Comparison of ENCODE assay signal across 12 cellular contexts in the genomic region with DNA sequence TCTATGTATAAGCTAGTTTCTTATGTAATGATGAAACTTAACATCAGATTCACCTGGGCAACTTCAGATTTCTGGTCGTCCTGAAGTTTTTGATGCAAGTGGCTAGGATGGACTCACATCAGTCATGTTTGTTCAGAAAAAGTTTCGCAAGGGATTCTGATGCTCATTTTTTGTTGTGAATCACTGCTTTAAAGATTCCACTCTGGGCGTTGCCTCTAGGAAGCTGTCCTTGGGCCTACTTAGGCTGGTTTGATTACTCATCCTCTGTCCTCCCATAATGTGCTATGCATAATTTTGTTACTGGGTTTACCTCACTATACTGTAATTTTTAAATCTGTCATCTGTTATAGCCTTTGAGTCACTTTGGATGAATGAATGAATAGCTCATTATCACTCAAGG. TPM values are rescaled to one million over a fixed set of nuclear protein-coding genes. Genes with fewer than 3 reads are reported as not detected.
DNase-seq lines count a peak whose midpoint lies in the region; ATAC-seq and TF ChIP-seq lines count a peak whose summit lies in the region.
"Had no signal": no experiment of that assay in that cellular context is flagged by ENCODE, and none has a peak within 500 bp of the region (broad histone marks: within the 10 kb centered on the region; RNA-seq: fewer than 3 reads in every experiment).

No MANE protein-coding gene starts in this region.

- ATAC-seq in activated naive CD4-positive, alpha-beta T cell treated with anti-CD3 and anti-CD28 coated beads, Interleukin-2, amount 50 U/mL, for 72 hours: peak; percentile 76
- ATAC-seq in foreskin keratinocyte: peak; percentile 100

- H3K27me3 Mint-ChIP-seq in Calu3 (ENCODE audit: unreplicated experiment): no peaks in the 10 kb centered on the region
- H3K27me3 Mint-ChIP-seq: stimulated activated naive CD8-positive, alpha-beta T cell treated with anti-CD3 and anti-CD28 coated beads, Interleukin-15, Interleukin-2, amounts not matched to agents 100 ng/mL and 50 ng/mL, for 24 hours had no signal

- H3K27ac Mint-ChIP-seq in activated naive CD4-positive, alpha-beta T cell treated with anti-CD3 and anti-CD28 coated beads, Interleukin-2, amount 50 U/mL, for 72 hours: no peak overlapping the region
- H3K27ac Mint-ChIP-seq in Calu3 (ENCODE audit: unreplicated experiment): no peak overlapping the region
- H3K27ac Mint-ChIP-seq: stimulated activated naive CD8-positive, alpha-beta T cell treated with anti-CD3 and anti-CD28 coated beads, Interleukin-15, Interleukin-2, amounts not matched to agents 100 ng/mL and 50 ng/mL, for 24 hours had no signal

- CTCF ChIA-PET in Calu3 (lab: Charles Lee): interaction anchor here (0.6 kb wide), 1 partner anchor 995 kb away, joined by 3 read pairs; no protein-coding TSS in a partner anchor

- peaks cover 14 to 15% of the 10 kb centered on the region in 2 donors for H3K36me3 Mint-ChIP-seq in activated naive CD4-positive, alpha-beta T cell treated with anti-CD3 and anti-CD28 coated beads, Interleukin-2, amount 50 U/mL, for 72 hours
- H3K36me3 Mint-ChIP-seq in Calu3 (ENCODE audit: insufficient read depth, unreplicated experiment): no peaks in the 10 kb centered on the region

- no peak overlapping the region for H3K4me3 Mint-ChIP-seq in Calu3 (ENCODE audit: low read depth, unreplicated experiment)
- H3K4me3 Mint-ChIP-seq: stimulated activated naive CD8-positive, alpha-beta T cell treated with anti-CD3 and anti-CD28 coated beads, Interleukin-15, Interleukin-2, amounts not matched to agents 100 ng/mL and 50 ng/mL, for 24 hours had no signal

- H3K4me1 Mint-ChIP-seq in Calu3 (ENCODE audit: low read depth, unreplicated experiment): peaks cover 22% of the 10 kb centered on the region

- H3K9ac ChIP-seq in colonic mucosa (ENCODE audit: low read depth in 2 of 2, low read length in 2 of 2): no peak overlapping the region

- H3K4me1 ChIP-seq in foreskin keratinocyte (peaks cover 29% of the 10 kb centered on the region), vagina (peaks cover 9% of the 10 kb centered on the region), colonic mucosa (no peaks in the 10 kb centered on the region)
- H3K4me1 ChIP-seq: BE2C had no signal

- no peak for TF ChIP-seq POLR2A in vagina (IDR thresholded peaks at IDR 0.05)

- no peaks in the 10 kb centered on the region for H3K36me3 ChIP-seq in vagina
- no peaks in the 10 kb centered on the region for H3K36me3 ChIP-seq in colonic mucosa
- H3K36me3 ChIP-seq: BE2C had no signal

- H3K27ac ChIP-seq in foreskin keratinocyte: peak overlapping the region; percentile 80
- peak overlapping the region; percentile 47 for H3K27ac ChIP-seq in vagina
- H3K27ac ChIP-seq in colonic mucosa: no peak overlapping the region

- no peak for DNase-seq in activated naive CD4-positive, alpha-beta T cell treated with anti-CD3 and anti-CD28 coated beads, Interleukin-2, amount 50 U/mL, for 72 hours (ENCODE audit: low spot score in 2 of 2)
- DNase-seq in activated naive CD4-positive, alpha-beta T cell treated with Interleukin-2 at 50 U/mL for 16 hours: no peak
- DNase-seq in SW 1271 (lab: John Stamatoyannopoulos, UW) (peak; percentile 34 to 46), foreskin keratinocyte (peak; percentile 99), vagina (ENCODE audit: extremely low spot score in 2 of 2) (no peak), COLO829 (ENCODE audit: low spot score) (no peak), colonic mucosa (no peak), Calu3 (no peak)
- DNase-seq: activated gamma-delta T cell; BE2C; effector CD4-positive, alpha-beta T cell had no signal

- H3K9me3 ChIP-seq in vagina (no peaks in the 10 kb centered on the region), colonic mucosa (no peaks in the 10 kb centered on the region)
- H3K9me3 ChIP-seq: BE2C had no signal

- BruUV-seq in Calu3 (replicated peaks; lab: Mats Ljungman, UMichigan): no TSS peak

- TF ChIP-seq CTCF in foreskin keratinocyte (conservative IDR thresholded peaks at IDR 0.05) (no peak), vagina (IDR thresholded peaks at IDR 0.05) (no peak), colonic mucosa (IDR thresholded peaks at IDR 0.05) (no peak), Calu3 (IDR thresholded peaks at IDR 0.05; ENCODE audit: unreplicated experiment) (no peak)

- intact Hi-C loops in vagina (cut with DNase I): no loop called here
- intact Hi-C loops in colonic mucosa (cut with DNase I): no loop called here
- intact Hi-C loops in Calu3 (cut with micrococcal nuclease; ENCODE audit: unreplicated experiment): no loop called here

- no peaks in the 10 kb centered on the region for H3K27me3 ChIP-seq in foreskin keratinocyte
- H3K27me3 ChIP-seq in vagina: no peaks in the 10 kb centered on the region
- H3K27me3 ChIP-seq in colonic mucosa: no peaks in the 10 kb centered on the region
- H3K27me3 ChIP-seq: BE2C had no signal

- H3K9me3 Mint-ChIP-seq in activated naive CD4-positive, alpha-beta T cell treated with anti-CD3 and anti-CD28 coated beads, Interleukin-2, amount 50 U/mL, for 72 hours: peaks cover 3 to 10% of the 10 kb centered on the region in 2 donors
- peaks cover 2% of the 10 kb centered on the region for H3K9me3 Mint-ChIP-seq in Calu3 (ENCODE audit: low read depth, unreplicated experiment)

- H3K4me3 ChIP-seq in vagina (no peak overlapping the region), colonic mucosa (no peak overlapping the region)

RNA-seq across cellular contexts. Expression of gene HERC3, which starts 30.8 kb away (rescaled TPM):
- total RNA-seq in activated naive CD4-positive, alpha-beta T cell treated with anti-CD3 and anti-CD28 coated beads, Interleukin-2, amount 50 U/mL, for 72 hours: 10 to 100 TPM; 29.9 to 64.3 TPM
- total RNA-seq in foreskin keratinocyte (29.7 and 38.8 TPM in 2 replicates), vagina (32.9 TPM), colonic mucosa (10 to 100 TPM; 23.0 to 51.4 TPM), Calu3 (2022) (17.3 and 17.8 TPM in 2 replicates)
- polyA plus RNA-seq in foreskin keratinocyte: 7.3 and 8.2 TPM in 2 replicates

Comparison
In these comparisons a context has a peak if more than half of its experiments do, and no peak if none do; other contexts are left out.
1. DNase-seq: peak in SW 1271 (2 of 2) and foreskin keratinocyte (2 of 2); none in activated naive CD4-positive, alpha-beta T cell treated with anti-CD3 and anti-CD28 coated beads, Interleukin-2, amount 50 U/mL, for 72 hours (0 of 2), activated naive CD4-positive, alpha-beta T cell treated with Interleukin-2 at 50 U/mL for 16 hours (single experiment), vagina (0 of 2), COLO829 (single experiment), colonic mucosa (single experiment) and Calu3 (single experiment).